Comparison of ENCODE assay signal across 8 cellular contexts in genomic region chr7:114922652-114923402, GRCh38. TPM values are rescaled to one million over a fixed set of nuclear protein-coding genes. Genes with fewer than 3 reads are reported as not detected.
DNase-seq lines count a peak whose midpoint lies in the region; ATAC-seq and TF ChIP-seq lines count a peak whose summit lies in the region.

No MANE protein-coding gene starts in this region.

- H3K4me3 Mint-ChIP-seq in endodermal cell: peak overlapping the region; percentile 84

- peaks cover 7% of the 10 kb centered on the region for H3K27me3 Mint-ChIP-seq in endodermal cell (ENCODE audit: insufficient read depth)

- H3K4me1 ChIP-seq in endodermal cell (ENCODE audit: control insufficient read depth, insufficient read depth, low read length): no peaks in the 10 kb centered on the region
- H3K4me1 ChIP-seq in mucosa of descending colon (ENCODE audit: low read depth): peaks cover 7% of the 10 kb centered on the region

- peak overlapping the region; percentile 58 for H3K9ac ChIP-seq in endodermal cell (ENCODE audit: extremely low read depth, low read length, poor library complexity, severe bottlenecking)

- no peak for TF ChIP-seq CTCF in endodermal cell (conservative IDR thresholded peaks at IDR 0.05)
- TF ChIP-seq CTCF in mucosa of descending colon (IDR thresholded peaks at IDR 0.05): no peak

- peak overlapping the region; percentile 96 for H3K4me3 ChIP-seq in GM08714 (ENCODE audit: low read length)
- peak overlapping the region; percentile 88 for H3K4me3 ChIP-seq in endodermal cell (ENCODE audit: low read length)
- H3K4me3 ChIP-seq in mucosa of descending colon: peak overlapping the region; percentile 33

- intact Hi-C loops in mucosa of descending colon (cut with DNase I, micrococcal nuclease): no loop called here

- no peaks in the 10 kb centered on the region for H3K9me3 ChIP-seq in endodermal cell (ENCODE audit: control insufficient read depth, low read length)
- H3K9me3 ChIP-seq in mucosa of descending colon: no peaks in the 10 kb centered on the region

- peak; percentile 71 for ATAC-seq in mucosa of descending colon

- H3K9me3 Mint-ChIP-seq in endodermal cell: no peaks in the 10 kb centered on the region

- H3K36me3 ChIP-seq in endodermal cell (ENCODE audit: control insufficient read depth, insufficient read depth, low read length): no peaks in the 10 kb centered on the region
- no peaks in the 10 kb centered on the region for H3K36me3 ChIP-seq in mucosa of descending colon (ENCODE audit: low read depth)

- 0% methylated on average over 6 to 50 of the region's 51 CpGs for WGBS in endodermal cell (ENCODE audit: insufficient coverage in 1 of 2, insufficient read length in 1 of 2), 2 experiments

- peak overlapping the region; percentile 40 for H3K27ac ChIP-seq in endodermal cell (ENCODE audit: low read depth, low read length)

- H3K4me1 Mint-ChIP-seq in endodermal cell: peaks cover 10% of the 10 kb centered on the region

- H3K27me3 ChIP-seq in endodermal cell (ENCODE audit: control insufficient read depth, insufficient read depth, low read length, poor library complexity, severe bottlenecking): no peaks in the 10 kb centered on the region

- DNase-seq in H4 (ENCODE audit: low spot score) (peak; percentile 66), LoVo (ENCODE audit: low spot score) (peak; percentile 18), endodermal cell (peak; percentile 68), mucosa of descending colon (peak; percentile 62 to 66 (median 62)), NCI-H128 (lab: John Stamatoyannopoulos, UW; ENCODE audit: unreplicated experiment) (no peak)
- DNase-seq in activated CD4-positive, alpha-beta T cell treated with anti-CD3 and anti-CD28 coated beads, Interleukin-2, amount 50 U/mL, for 48 hours: peak; percentile 48 to 65
- DNase-seq in stimulated activated naive CD4-positive, alpha-beta T cell (lab: John Stamatoyannopoulos, UW): peak; percentile 31 to 77 (median 56)

- H3K27ac Mint-ChIP-seq in endodermal cell: no peak overlapping the region

- H3K36me3 Mint-ChIP-seq in endodermal cell (ENCODE audit: low read depth): no peaks in the 10 kb centered on the region

RNA-seq across cellular contexts. Expression of gene MDFIC, which starts 0.9 kb away (rescaled TPM):
- total RNA-seq in H4 (2014; rRNA removed; shearing (Covaris generic)): 16.5 and 20.7 TPM in 2 replicates
- total RNA-seq in endodermal cell: 10 to 100 TPM in 1 of 2 donors, 1 to 10 TPM in 1; 7.4 to 15.1 TPM
- 22.1 TPM for polyA plus RNA-seq in endodermal cell (2013, experiment 1 of 2)
- polyA plus RNA-seq in endodermal cell (2013, experiment 2 of 2): 18.5 TPM
- 10 to 100 TPM; 10.4 to 29.5 (median 13.0) TPM for total RNA-seq in mucosa of descending colon

Comparison
In these comparisons a context has a peak if more than half of its experiments do, and no peak if none do; other contexts are left out.
1. H3K4me3 ChIP-seq: peak in every context shown above with its lines; median percentile 96 in GM08714; 88 in endodermal cell; 33 in mucosa of descending colon.